Comparison of ENCODE assay signal across 33 cellular contexts in genomic region chr16:4898811-4899473, GRCh38. TPM values are rescaled to one million over a fixed set of nuclear protein-coding genes. Genes with fewer than 3 reads are reported as not detected.
"Had no signal": no experiment of that assay in that cellular context is flagged by ENCODE, and none has a peak within 500 bp of the region (broad histone marks: within the 10 kb centered on the region; RNA-seq: fewer than 3 reads in every experiment).

No MANE protein-coding gene starts in this region.

- H3K4me1 Mint-ChIP-seq: activated B cell treated with CpG ODN at 0.5 μM for 24 hours; activated T-helper 17 cell treated with anti-CD3 and anti-CD28 coated beads, Interleukin-2, amount 50 U/mL, for 72 hours; endodermal cell; T-helper 17 cell had no signal

- DNase-seq: activated B cell treated with CpG ODN at 0.5 μM for 24 hours; activated CD4-positive, alpha-beta T cell treated with anti-CD3 and anti-CD28 coated beads for 48 hours; activated CD4-positive, alpha-beta T cell treated with anti-CD3 and anti-CD28 coated beads, Interleukin-2, amount 50 U/mL, for 1 hour; activated CD4-positive, alpha-beta T cell treated with anti-CD3 and anti-CD28 coated beads, Interleukin-2, amount 50 U/mL, for 48 hours; activated CD8-positive, alpha-beta memory T cell treated with anti-CD3 and anti-CD28 coated beads for 24 hours; activated CD8-positive, alpha-beta T cell treated with anti-CD3 and anti-CD28 coated beads for 36 hours; activated effector memory CD4-positive, alpha-beta T cell treated with Interleukin-2 at 50 U/mL for 16 hours; activated gamma-delta T cell treated with Interleukin-2 at 50 U/mL for 16 hours; activated naive CD4-positive, alpha-beta T cell treated with anti-CD3 and anti-CD28 coated beads, Interleukin-2, amount 50 U/mL, for 16 hours; activated naive CD4-positive, alpha-beta T cell treated with Interleukin-2 at 50 U/mL for 16 hours; activated T-cell treated with anti-CD3 and anti-CD28 coated beads, Interleukin-2, amount 50 U/mL, for 4 hours; amniotic stem cell; anterior cingulate cortex; brain microvascular endothelial cell; caudate nucleus; colonic mucosa; dorsolateral prefrontal cortex; effector memory CD4-positive, alpha-beta T cell; endodermal cell; foreskin fibroblast; head of caudate nucleus; T-helper 1 cell; T-helper 17 cell; T1000; WERI-Rb-1 had no signal

- H3K36me3 ChIP-seq: brain microvascular endothelial cell, colonic mucosa had no signal

- ATAC-seq: activated CD4-positive, CD25-positive, alpha-beta regulatory T cell treated with anti-CD3 and anti-CD28 coated beads, Interleukin-2, amount 50 U/mL, for 24 hours; activated CD8-positive, alpha-beta T cell treated with anti-CD3 and anti-CD28 coated beads for 36 hours; activated T-cell treated with anti-CD3 and anti-CD28 coated beads, Interleukin-2, amount 50 U/mL, for 4 hours; activated T-helper 17 cell treated with anti-CD3 and anti-CD28 coated beads, Interleukin-2, amount 50 U/mL, for 72 hours; esophagus mucosa; T-helper 17 cell had no signal

- H3K27ac Mint-ChIP-seq: activated B cell treated with CpG ODN at 0.5 μM for 24 hours; activated CD8-positive, alpha-beta T cell treated with anti-CD3 and anti-CD28 coated beads for 36 hours; activated naive CD8-positive, alpha-beta T cell; activated T-helper 17 cell treated with anti-CD3 and anti-CD28 coated beads, Interleukin-2, amount 50 U/mL, for 72 hours; dendritic cell treated with granulocyte-macrophage colony-stimulating factor and Interleukin-4, amounts not matched to agents 40 ng/mL and 50 ng/mL, for 4 days; endodermal cell; T-helper 17 cell; T-helper 2 cell treated with Interferon-gamma antibody and Interleukin-4, amounts not matched to agents 5 μg/mL and 100 μg/mL, for 36 hours had no signal

- FAIRE-seq: astrocyte, frontal cortex had no signal

- H3K27me3 Mint-ChIP-seq: activated naive CD8-positive, alpha-beta T cell had no signal

- H3K4me1 ChIP-seq: colonic mucosa had no signal

- H3K4me3 ChIP-seq: colonic mucosa, dorsolateral prefrontal cortex had no signal

- H3K4me3 Mint-ChIP-seq: activated B cell treated with CpG ODN at 0.5 μM for 24 hours; activated CD8-positive, alpha-beta T cell treated with anti-CD3 and anti-CD28 coated beads for 36 hours; activated naive CD8-positive, alpha-beta T cell; activated T-cell treated with anti-CD3 and anti-CD28 coated beads, Interleukin-2, amount 50 U/mL, for 4 hours; activated T-helper 17 cell treated with anti-CD3 and anti-CD28 coated beads, Interleukin-2, amount 50 U/mL, for 72 hours; dendritic cell treated with granulocyte-macrophage colony-stimulating factor and Interleukin-4, amounts not matched to agents 40 ng/mL and 50 ng/mL, for 4 days; endodermal cell; T-helper 17 cell; T-helper 2 cell treated with Interferon-gamma antibody and Interleukin-4, amounts not matched to agents 5 μg/mL and 100 μg/mL, for 36 hours had no signal

- H3K36me3 Mint-ChIP-seq: activated naive CD8-positive, alpha-beta T cell had no signal

- H3K9me3 ChIP-seq: colonic mucosa had no signal

- H3K27ac ChIP-seq: brain microvascular endothelial cell, colonic mucosa, dorsolateral prefrontal cortex, WERI-Rb-1 had no signal

- H3K27me3 ChIP-seq: colonic mucosa had no signal

- H3K9me3 Mint-ChIP-seq: activated CD8-positive, alpha-beta T cell treated with anti-CD3 and anti-CD28 coated beads for 36 hours; activated T-helper 17 cell treated with anti-CD3 and anti-CD28 coated beads, Interleukin-2, amount 50 U/mL, for 72 hours; dendritic cell treated with granulocyte-macrophage colony-stimulating factor and Interleukin-4, amounts not matched to agents 40 ng/mL and 50 ng/mL, for 4 days; T-helper 2 cell treated with Interferon-gamma antibody and Interleukin-4, amounts not matched to agents 5 μg/mL and 100 μg/mL, for 36 hours had no signal

RNA-seq across cellular contexts. Expression of gene PPL, which starts 38.0 kb away (rescaled TPM):
- total RNA-seq: activated T-helper 17 cell treated with anti-CD3 and anti-CD28 coated beads, Interleukin-2, amount 50 U/mL, for 72 hours; T-helper 17 cell had no signal

RNA-seq across cellular contexts. Expression of gene SEC14L5, which starts 59.2 kb away (rescaled TPM):
- total RNA-seq: activated B cell treated with CpG ODN at 0.5 μM for 24 hours; activated T-cell treated with anti-CD3 and anti-CD28 coated beads, Interleukin-2, amount 50 U/mL, for 4 hours had no signal
